32 cellular contexts compared by ENCODE assay signal in the genomic region with DNA sequence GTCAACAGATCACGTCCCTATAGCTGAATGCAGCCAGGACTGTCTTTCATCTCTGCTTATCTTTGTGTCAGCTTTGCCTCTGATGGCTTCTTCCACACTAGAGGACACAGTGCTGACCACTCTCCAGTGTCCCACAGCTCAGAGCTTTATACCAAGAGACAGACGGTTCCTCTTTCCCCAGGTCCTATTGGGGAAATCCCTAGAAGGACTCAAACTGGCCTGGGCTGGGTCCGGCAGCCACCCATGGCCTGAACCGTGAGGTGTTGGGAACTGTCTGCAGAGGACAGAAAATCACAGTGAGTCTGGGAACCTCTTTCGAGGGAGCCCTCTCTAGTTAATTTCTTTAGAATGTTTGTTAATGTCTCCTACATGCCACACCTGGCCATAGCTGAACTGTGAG.
"Had no signal": no experiment of that assay in that cellular context is flagged by ENCODE, and none has a peak within 500 bp of the region (broad histone marks: within the 10 kb centered on the region; RNA-seq: fewer than 3 reads in every experiment).

No MANE protein-coding gene starts in this region.

- ATAC-seq: activated CD8-positive, alpha-beta T cell treated with anti-CD3 and anti-CD28 coated beads for 36 hours; activated T-cell treated with anti-CD3 and anti-CD28 coated beads, Interleukin-2, amount 50 U/mL, for 4 hours; activated T-helper 17 cell treated with anti-CD3 and anti-CD28 coated beads, Interleukin-2, amount 50 U/mL, for 72 hours; effector memory CD8-positive, alpha-beta T cell; foreskin keratinocyte; gastrocnemius medialis; WTC11 had no signal

- H3K4me3 Mint-ChIP-seq: activated CD8-positive, alpha-beta T cell treated with anti-CD3 and anti-CD28 coated beads for 36 hours; activated naive CD8-positive, alpha-beta T cell; activated T-cell treated with anti-CD3 and anti-CD28 coated beads, Interleukin-2, amount 50 U/mL, for 4 hours; activated T-helper 17 cell treated with anti-CD3 and anti-CD28 coated beads, Interleukin-2, amount 50 U/mL, for 72 hours; effector memory CD8-positive, alpha-beta T cell; WTC11 had no signal

- H3K4me3 ChIP-seq: esophagus muscularis mucosa, gastrocnemius medialis had no signal

- FAIRE-seq: astrocyte, bronchial epithelial cell, colon, TTC549 had no signal

- H3K9me3 ChIP-seq: esophagus muscularis mucosa, gastrocnemius medialis had no signal

- H3K27ac ChIP-seq: brain microvascular endothelial cell, esophagus muscularis mucosa, foreskin keratinocyte, gastrocnemius medialis, VCaP had no signal

- H3K36me3 ChIP-seq: brain microvascular endothelial cell, esophagus muscularis mucosa, gastrocnemius medialis had no signal

- H3K36me3 Mint-ChIP-seq: activated naive CD8-positive, alpha-beta T cell; WTC11 had no signal

- H3K9me3 Mint-ChIP-seq: activated CD8-positive, alpha-beta T cell treated with anti-CD3 and anti-CD28 coated beads for 36 hours; activated T-cell treated with anti-CD3 and anti-CD28 coated beads, Interleukin-2, amount 50 U/mL, for 4 hours; activated T-helper 17 cell treated with anti-CD3 and anti-CD28 coated beads, Interleukin-2, amount 50 U/mL, for 72 hours; effector memory CD8-positive, alpha-beta T cell; WTC11 had no signal

- DNase-seq: activated CD4-positive, alpha-beta T cell treated with anti-CD3 and anti-CD28 coated beads for 1 hour; activated CD4-positive, alpha-beta T cell treated with anti-CD3 and anti-CD28 coated beads for 48 hours; activated CD4-positive, alpha-beta T cell treated with anti-CD3 and anti-CD28 coated beads, Interleukin-2, amount 50 U/mL, for 1 hour; activated CD4-positive, alpha-beta T cell treated with anti-CD3 and anti-CD28 coated beads, Interleukin-2, amount 50 U/mL, for 48 hours; activated CD8-positive, alpha-beta memory T cell treated with anti-CD3 and anti-CD28 coated beads for 24 hours; activated CD8-positive, alpha-beta T cell treated with anti-CD3 and anti-CD28 coated beads for 36 hours; activated effector memory CD4-positive, alpha-beta T cell treated with Interleukin-2 at 50 U/mL for 16 hours; activated gamma-delta T cell treated with Interleukin-2 at 50 U/mL for 16 hours; activated naive CD4-positive, alpha-beta T cell treated with anti-CD3 and anti-CD28 coated beads, Interleukin-2, amount 50 U/mL, for 16 hours; activated naive CD4-positive, alpha-beta T cell treated with Interleukin-2 at 50 U/mL for 16 hours; activated T-cell treated with anti-CD3 and anti-CD28 coated beads, Interleukin-2, amount 50 U/mL, for 4 hours; amniotic stem cell; anterior cingulate cortex; brain microvascular endothelial cell; cortex of kidney; dermis blood vessel endothelial cell; effector CD4-positive, alpha-beta T cell; effector memory CD8-positive, alpha-beta T cell; erythroblast; foreskin keratinocyte; gastrocnemius medialis; glutamatergic neuron; T-helper 2 cell had no signal

- H3K4me1 Mint-ChIP-seq: activated T-helper 17 cell treated with anti-CD3 and anti-CD28 coated beads, Interleukin-2, amount 50 U/mL, for 72 hours had no signal

- H3K27ac Mint-ChIP-seq: activated CD8-positive, alpha-beta T cell treated with anti-CD3 and anti-CD28 coated beads for 36 hours; activated naive CD8-positive, alpha-beta T cell; activated T-helper 17 cell treated with anti-CD3 and anti-CD28 coated beads, Interleukin-2, amount 50 U/mL, for 72 hours; WTC11 had no signal

- H3K4me1 ChIP-seq: foreskin keratinocyte, gastrocnemius medialis had no signal
